ENCODE assay signal across 15 cellular contexts in genomic region chr16:28110479-28110878, GRCh38. TPM values are rescaled to one million over a fixed set of nuclear protein-coding genes. Genes with fewer than 3 reads are reported as not detected.
DNase-seq lines count a peak whose midpoint lies in the region; ATAC-seq, FAIRE-seq and TF ChIP-seq lines count a peak whose summit lies in the region.
"Had no signal": no experiment of that assay in that cellular context is flagged by ENCODE, and none has a peak within 500 bp of the region (broad histone marks: within the 10 kb centered on the region; RNA-seq: fewer than 3 reads in every experiment).

No MANE protein-coding gene starts in this region.

- no peak overlapping the region for H2AFZ ChIP-seq in endothelial cell of umbilical vein (ENCODE audit: low read depth, low read length)

- H3K4me3 ChIP-seq in breast epithelium (no peak overlapping the region), endothelial cell of umbilical vein (replicated peaks in 1 of 3; ENCODE audit: insufficient read depth in 1 of 3, low read depth in 1 of 3, low read length in 3 of 3) (no peak overlapping the region)
- H3K4me3 ChIP-seq: ascending aorta, heart left ventricle, prostate gland had no signal

- H3K4me1 Mint-ChIP-seq in MCF 10A (ENCODE audit: insufficient read depth, unreplicated experiment), result no peaks in the 10 kb centered on the region
- peaks cover 5 to 8% of the 10 kb centered on the region in 2 donors for H3K4me1 Mint-ChIP-seq in stimulated activated naive B cell treated with anti-CD40 and anti-IgM and Interleukin-4, amounts not matched to agents 10 μg/mL and 1 μg/mL and 100 μg/mL, for 72 hours
- H3K4me1 Mint-ChIP-seq: endodermal cell had no signal

- TF ChIP-seq CTCF in MCF 10A (IDR thresholded peaks at IDR 0.05; ENCODE audit: unreplicated experiment), result no peak
- TF ChIP-seq CTCF in breast epithelium (IDR thresholded peaks at IDR 0.05), result no peak
- TF ChIP-seq CTCF in endothelial cell of umbilical vein (IDR thresholded peaks at IDR 0.05; ENCODE audit: extremely low read depth in 1 of 2, insufficient read depth in 1 of 2, low read depth in 1 of 2, low read length in 2 of 2), result no peak

- TF ChIP-seq POLR2A in breast epithelium (IDR thresholded peaks at IDR 0.05) (no peak), endothelial cell of umbilical vein (IDR thresholded peaks at IDR 0.05; ENCODE audit: low read depth, low read length) (no peak)

- H3K36me3 Mint-ChIP-seq in MCF 10A (ENCODE audit: insufficient read depth, unreplicated experiment), result peaks cover 84% of the 10 kb centered on the region
- peaks cover 43 to 56% of the 10 kb centered on the region in 2 donors for H3K36me3 Mint-ChIP-seq in stimulated activated naive B cell treated with anti-CD40 and anti-IgM and Interleukin-4, amounts not matched to agents 10 μg/mL and 1 μg/mL and 100 μg/mL, for 72 hours

- H3K27ac ChIP-seq in breast epithelium, result no peak overlapping the region
- no peak overlapping the region for H3K27ac ChIP-seq in endothelial cell of umbilical vein (ENCODE audit: insufficient read depth, low read depth, low read length)
- H3K27ac ChIP-seq: ascending aorta, prostate gland had no signal

- H4K20me1 ChIP-seq in endothelial cell of umbilical vein (replicated peaks; ENCODE audit: control insufficient read depth, extremely low read depth, insufficient read depth, low read length), result no peaks in the 10 kb centered on the region

- H3K9ac ChIP-seq in endothelial cell of umbilical vein (replicated peaks; ENCODE audit: extremely low read depth, insufficient read depth, low read length), result no peak overlapping the region

- H3K9me1 ChIP-seq in endothelial cell of umbilical vein (replicated peaks; ENCODE audit: control insufficient read depth, extremely low read depth, insufficient read depth, low read length), result no peaks in the 10 kb centered on the region

- H3K4me1 ChIP-seq in breast epithelium, result no peaks in the 10 kb centered on the region
- no peaks in the 10 kb centered on the region for H3K4me1 ChIP-seq in endothelial cell of umbilical vein (ENCODE audit: control insufficient read depth, extremely low read depth, insufficient read depth, low read length)
- H3K4me1 ChIP-seq: ascending aorta, prostate gland had no signal

- peaks cover 3% of the 10 kb centered on the region for H3K79me2 ChIP-seq in endothelial cell of umbilical vein (ENCODE audit: control insufficient read depth, insufficient read depth, low read length)

- no TSS peak for BruUV-seq in MCF 10A (replicated peaks; lab: Mats Ljungman, UMichigan)
- BruUV-seq in endothelial cell of umbilical vein (replicated peaks; lab: Mats Ljungman, UMichigan), result no TSS peak

- H3K27me3 Mint-ChIP-seq in MCF 10A (ENCODE audit: insufficient read depth, unreplicated experiment), result no peaks in the 10 kb centered on the region
- no peaks in the 10 kb centered on the region for H3K27me3 Mint-ChIP-seq in stimulated activated naive B cell treated with anti-CD40 and anti-IgM and Interleukin-4, amounts not matched to agents 10 μg/mL and 1 μg/mL and 100 μg/mL, for 72 hours

- no peak overlapping the region for H3K4me3 Mint-ChIP-seq in MCF 10A (ENCODE audit: unreplicated experiment)
- H3K4me3 Mint-ChIP-seq in stimulated activated naive B cell treated with anti-CD40 and anti-IgM and Interleukin-4, amounts not matched to agents 10 μg/mL and 1 μg/mL and 100 μg/mL, for 72 hours, result no peak overlapping the region
- H3K4me3 Mint-ChIP-seq: endodermal cell had no signal

- dilution Hi-C loops in endothelial cell of umbilical vein (cut with MboI; ENCODE audit: extremely low pct_ligation_motif_present, low sequenced_read_pairs), result no loop called here

- H3K4me2 ChIP-seq in endothelial cell of umbilical vein (ENCODE audit: insufficient read depth, low read length), result no peak overlapping the region

- H3K27me3 ChIP-seq in breast epithelium (no peaks in the 10 kb centered on the region), endothelial cell of umbilical vein (ENCODE audit: control insufficient read depth in 2 of 2, insufficient read depth in 2 of 2, low read length in 2 of 2) (no peaks in the 10 kb centered on the region)
- H3K27me3 ChIP-seq: ascending aorta, heart left ventricle had no signal

- no peak for ATAC-seq in stimulated activated naive B cell treated with anti-CD40 and anti-IgM and Interleukin-4, amounts not matched to agents 10 μg/mL and 1 μg/mL and 100 μg/mL, for 72 hours (replicated peaks)
- no peak for ATAC-seq in GM21367 (IDR thresholded peaks at IDR 0.05; ENCODE audit: unreplicated experiment)
- ATAC-seq: HepG2 had no signal

- intact Hi-C loops in MCF 10A (cut with micrococcal nuclease) (no loop called here), breast epithelium (cut with DNase I; ENCODE audit: low total_unique reads) (no loop called here), endothelial cell of umbilical vein (cut with micrococcal nuclease) (no loop called here)

- POLR2A ChIA-PET in MCF 10A (lab: Yijun Ruan, JAX) (no interaction called here), endothelial cell of umbilical vein (lab: Charles Lee) (no interaction called here)

- peaks cover 5% of the 10 kb centered on the region for H3K36me3 ChIP-seq in breast epithelium
- H3K36me3 ChIP-seq in endothelial cell of umbilical vein (ENCODE audit: control insufficient read depth in 2 of 2, extremely low read depth in 1 of 2, insufficient read depth in 2 of 2, low read length in 2 of 2), result peaks cover 21 to 47% of the 10 kb centered on the region in 2 experiments

- peak overlapping the region; percentile 57 for H3K27ac Mint-ChIP-seq in MCF 10A (ENCODE audit: low read depth, unreplicated experiment)
- peak overlapping the region; percentile 44 for H3K27ac Mint-ChIP-seq in stimulated activated naive B cell treated with anti-CD40 and anti-IgM and Interleukin-4, amounts not matched to agents 10 μg/mL and 1 μg/mL and 100 μg/mL, for 72 hours
- H3K27ac Mint-ChIP-seq: endodermal cell had no signal

- peak; percentile 18 for FAIRE-seq in endothelial cell of umbilical vein (lab: Jason Lieb, UNC)
- FAIRE-seq: HepG2 had no signal

- DNase-seq in MCF 10A (ENCODE audit: unreplicated experiment) (no peak), breast epithelium (ENCODE audit: low spot score in 2 of 2) (no peak), SKM-1 (lab: John Stamatoyannopoulos, UW; ENCODE audit: unreplicated experiment) (peak; percentile 31), endothelial cell of umbilical vein (ENCODE audit: low read depth, low spot score) (no peak), SHP77 treated with DMSO at 0.1 percent for 48 hours (lab: John Stamatoyannopoulos, UW) (no peak), NCI-H1105 treated with DMSO at 0.1 percent for 48 hours (lab: John Stamatoyannopoulos, UW) (no peak)
- no peak for DNase-seq in stimulated activated naive B cell treated with anti-CD40 and anti-IgM and Interleukin-4, amounts not matched to agents 10 μg/mL and 1 μg/mL and 100 μg/mL, for 72 hours
- DNase-seq: endodermal cell; heart left ventricle; NCI-H2081; stimulated activated naive CD4-positive, alpha-beta T cell treated with Interleukin-2 at 50 U/mL for 16 hours had no signal

- no peaks in the 10 kb centered on the region for H3K9me3 ChIP-seq in breast epithelium
- no peaks in the 10 kb centered on the region for H3K9me3 ChIP-seq in endothelial cell of umbilical vein (replicated peaks; ENCODE audit: control insufficient read depth, insufficient read depth, low read length)
- H3K9me3 ChIP-seq: ascending aorta, heart left ventricle, prostate gland had no signal

- H3K9me3 Mint-ChIP-seq in MCF 10A (ENCODE audit: unreplicated experiment), result no peaks in the 10 kb centered on the region
- no peaks in the 10 kb centered on the region for H3K9me3 Mint-ChIP-seq in stimulated activated naive B cell treated with anti-CD40 and anti-IgM and Interleukin-4, amounts not matched to agents 10 μg/mL and 1 μg/mL and 100 μg/mL, for 72 hours
- H3K9me3 Mint-ChIP-seq: endodermal cell had no signal

- CTCF ChIA-PET in MCF 10A (lab: Yijun Ruan, JAX) (no interaction called here), endothelial cell of umbilical vein (lab: Charles Lee) (interaction anchor here (0.8 to 1.0 kb wide), 2 partner anchors 98 to 108 kb away, joined by 3 to 4 read pairs; no protein-coding TSS in a partner anchor)

TF ChIP-seq in endothelial cell of umbilical vein, 7 proteins besides CTCF, POLR2A, EP300 and RAD21:
- TF ChIP-seq FOS (IDR thresholded peaks at IDR 0.05; ENCODE audit: borderline replicate concordance, insufficient read depth, low read length), result no peak
- no peak for TF ChIP-seq JUN (IDR thresholded peaks at IDR 0.05; ENCODE audit: borderline replicate concordance, insufficient read depth, insufficient read length, low read depth)
- TF ChIP-seq, protein P1, sequence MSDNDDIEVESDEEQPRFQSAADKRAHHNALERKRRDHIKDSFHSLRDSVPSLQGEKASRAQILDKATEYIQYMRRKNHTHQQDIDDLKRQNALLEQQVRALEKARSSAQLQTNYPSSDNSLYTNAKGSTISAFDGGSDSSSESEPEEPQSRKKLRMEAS (IDR thresholded peaks at IDR 0.05; ENCODE audit: insufficient read depth, insufficient read length), result no peak
- no peak for TF ChIP-seq POLR2AphosphoS5 (IDR thresholded peaks at IDR 0.05; ENCODE audit: insufficient read depth, low read depth, low read length)
- TF ChIP-seq MYC (IDR thresholded peaks at IDR 0.05; ENCODE audit: low read depth, low read length), result no peak
- no peak for TF ChIP-seq EZH2 (IDR thresholded peaks at IDR 0.05; ENCODE audit: borderline replicate concordance, low read depth, low read length, severe bottlenecking)
- TF ChIP-seq GATA2 (IDR thresholded peaks at IDR 0.05; ENCODE audit: insufficient read depth, insufficient read length, low read depth, low read length), result no peak

RNA-seq across cellular contexts. Expression of gene GSG1L, which starts 47.0 kb away (rescaled TPM):
- total RNA-seq in MCF 10A (2022), result not detected in 2 replicates
- total RNA-seq in breast epithelium, result not detected
- not detected in 2 replicates for total RNA-seq in endothelial cell of umbilical vein
- 0.06 and 0.14 TPM in 2 replicates for polyA plus RNA-seq in endothelial cell of umbilical vein
- 0.16 TPM in 1 of 2 replicates, not detected in the other for polyA plus RNA-seq in endothelial cell of umbilical vein (2011; cell fraction: cytosol; rRNA removed)
- not detected in 2 replicates for polyA plus RNA-seq in endothelial cell of umbilical vein (2011; cell fraction: nucleus; rRNA removed)
- not detected in 2 replicates for polyA plus RNA-seq in endothelial cell of umbilical vein (2012)
- 0.32 TPM in 1 of 2 replicates, not detected in the other for polyA minus RNA-seq in endothelial cell of umbilical vein
- not detected for polyA minus RNA-seq in endothelial cell of umbilical vein (2011; cell fraction: cytosol; rRNA and poly(A)+ RNA removed)
- not detected in 2 replicates for polyA minus RNA-seq in endothelial cell of umbilical vein (2011; cell fraction: nucleus; rRNA and poly(A)+ RNA removed)
- total RNA-seq: ascending aorta, HepG2 had no signal
- polyA plus RNA-seq: HepG2 had no signal
